ENCODE assay signal across 29 cellular contexts in genomic region chr19:2350656-2351055, GRCh38. TPM values are rescaled to one million over a fixed set of nuclear protein-coding genes. Genes with fewer than 3 reads are reported as not detected.
"Had no signal": no experiment of that assay in that cellular context is flagged by ENCODE, and none has a peak within 500 bp of the region (broad histone marks: within the 10 kb centered on the region; RNA-seq: fewer than 3 reads in every experiment).

No MANE protein-coding gene starts in this region.

- ATAC-seq: activated CD8-positive, alpha-beta memory T cell treated with anti-CD3 and anti-CD28 coated beads, Interleukin-2, amount 10 ng/mL, durations not matched to agents 7 days and 5 days; activated CD8-positive, alpha-beta T cell treated with anti-CD3 and anti-CD28 coated beads, Interleukin-2, amount 10 ng/mL, durations not matched to agents 7 days and 5 days; activated naive CD8-positive, alpha-beta T cell treated with anti-CD3 and anti-CD28 coated beads, Interleukin-2, amount 50 U/mL, for 24 hours had no signal

- H3K27ac ChIP-seq: ascending aorta, VCaP had no signal

- FAIRE-seq: TTC549 had no signal

- H3K4me3 ChIP-seq: ascending aorta had no signal

- H3K4me1 ChIP-seq: ascending aorta had no signal

- H3K9me3 ChIP-seq: ascending aorta had no signal

- DNase-seq: activated B cell treated with CpG ODN at 0.5 μM for 24 hours; activated CD4-positive, alpha-beta memory T cell treated with anti-CD3 and anti-CD28 coated beads, Interleukin-2, amount 10 ng/mL, durations not matched to agents 7 days and 5 days; activated CD4-positive, alpha-beta T cell treated with anti-CD3 and anti-CD28 coated beads for 4 hours; activated CD4-positive, alpha-beta T cell treated with anti-CD3 and anti-CD28 coated beads, Interleukin-2, amount 10 ng/mL, durations not matched to agents 7 days and 5 days; activated CD4-positive, alpha-beta T cell treated with anti-CD3 and anti-CD28 coated beads, Interleukin-2, amount 50 U/mL, for 48 hours; activated CD4-positive, CD25-positive, alpha-beta regulatory T cell treated with anti-CD3 and anti-CD28 coated beads, Interleukin-2, amount 50 U/mL, for 72 hours; activated CD8-positive, alpha-beta memory T cell treated with anti-CD3 and anti-CD28 coated beads for 24 hours; activated CD8-positive, alpha-beta memory T cell treated with anti-CD3 and anti-CD28 coated beads, Interleukin-2, amount 10 ng/mL, durations not matched to agents 7 days and 5 days; activated CD8-positive, alpha-beta memory T cell treated with anti-CD3 and anti-CD28 coated beads, Interleukin-2, amount 50 U/mL, for 48 hours; activated CD8-positive, alpha-beta T cell treated with anti-CD3 and anti-CD28 coated beads, Interleukin-2, amount 10 ng/mL, durations not matched to agents 7 days and 5 days; activated effector memory CD4-positive, alpha-beta T cell treated with Interleukin-2 at 50 U/mL for 16 hours; activated gamma-delta T cell; activated naive CD4-positive, alpha-beta T cell treated with anti-CD3 and anti-CD28 coated beads, Interleukin-2, amount 10 ng/mL, durations not matched to agents 7 days and 5 days; activated naive CD4-positive, alpha-beta T cell treated with Interleukin-2 at 50 U/mL for 16 hours; activated naive CD8-positive, alpha-beta T cell treated with anti-CD3 and anti-CD28 coated beads, Interleukin-2, amount 10 ng/mL, durations not matched to agents 7 days and 5 days; activated naive CD8-positive, alpha-beta T cell treated with anti-CD3 and anti-CD28 coated beads, Interleukin-2, amount 50 U/mL, for 24 hours; activated T-cell treated with anti-CD3 and anti-CD28 coated beads, Interleukin-2, amount 50 U/mL, for 24 hours; activated T-cell treated with anti-CD3 and anti-CD28 coated beads, Interleukin-2, amount 50 U/mL, for 48 hours; amygdala; anterior cingulate cortex; central memory CD4-positive, alpha-beta T cell; T-helper 1 cell; T-helper 2 cell; T-helper 9 cell had no signal

- H3K27me3 ChIP-seq: ascending aorta had no signal

RNA-seq across cellular contexts. Expression of gene TMPRSS9, which starts 9.4 kb away (rescaled TPM):
- total RNA-seq: activated B cell treated with CpG ODN at 0.5 μM for 24 hours; activated CD4-positive, alpha-beta memory T cell treated with anti-CD3 and anti-CD28 coated beads, Interleukin-2, amount 10 ng/mL, durations not matched to agents 7 days and 5 days; activated CD4-positive, alpha-beta T cell treated with anti-CD3 and anti-CD28 coated beads, Interleukin-2, amount 10 ng/mL, durations not matched to agents 7 days and 5 days; activated CD8-positive, alpha-beta memory T cell treated with anti-CD3 and anti-CD28 coated beads, Interleukin-2, amount 10 ng/mL, durations not matched to agents 7 days and 5 days; activated CD8-positive, alpha-beta T cell treated with anti-CD3 and anti-CD28 coated beads, Interleukin-2, amount 10 ng/mL, durations not matched to agents 7 days and 5 days; activated T-helper 2 cell treated with anti-CD3 and anti-CD28 coated beads, Interferon-gamma antibody, Interleukin-2, Interleukin-4, amounts not matched to agents 10 μg/mL and 5 μg/mL and 100 μg/mL, durations not matched to agents 14 hours and 24 hours and 36 hours; ascending aorta; cardiac septum had no signal

RNA-seq across cellular contexts. Expression of gene LINGO3, which starts 42.7 kb away (rescaled TPM):
- total RNA-seq: ascending aorta, cardiac septum had no signal
